In genomic region chr4:186297013-186297645, GRCh38 we compare ENCODE assay signal across 2 cellular contexts.
TF ChIP-seq lines count a peak whose summit lies in the region.

No MANE protein-coding gene starts in this region.

TF ChIP-seq in HCT116, 20 proteins besides CTCF, POLR2A, EP300 and RAD21:
- TF ChIP-seq ATF3 (IDR thresholded peaks at IDR 0.05) (no peak), SIN3A (IDR thresholded peaks at IDR 0.05; ENCODE audit: low read depth) (no peak), ZBTB33 (IDR thresholded peaks at IDR 0.05; ENCODE audit: extremely low read depth, insufficient replicate concordance, low read length) (no peak), YY1 (IDR thresholded peaks at IDR 0.05; ENCODE audit: extremely low read depth, insufficient replicate concordance, low read depth, low read length) (no peak), ZFX (IDR thresholded peaks at IDR 0.05) (no peak), CEBPB (IDR thresholded peaks at IDR 0.05; ENCODE audit: low read depth) (no peak), ZNF274 (IDR thresholded peaks at IDR 0.05; ENCODE audit: low read depth, low read length) (no peak), JUND (IDR thresholded peaks at IDR 0.05) (no peak)

TF ChIP-seq in H1, 55 proteins besides CTCF, POLR2A, EP300 and RAD21:
- TF ChIP-seq SRF (IDR thresholded peaks at IDR 0.05; ENCODE audit: low read depth, low read length), result 0 out of 2 replicates have a peak, but pooled peaks have one; percentile 7
- no peak for TF ChIP-seq ASH2L (IDR thresholded peaks at IDR 0.05; ENCODE audit: low read length)
- TF ChIP-seq NANOG (IDR thresholded peaks at IDR 0.05; ENCODE audit: insufficient read depth, low read depth, low read length, poor library complexity, severe bottlenecking), result no peak
- TF ChIP-seq ATF2 (IDR thresholded peaks at IDR 0.05; ENCODE audit: low read length), result no peak
- TF ChIP-seq HDAC2 (IDR thresholded peaks at IDR 0.05; ENCODE audit: borderline replicate concordance in 1 of 2, low read depth in 2 of 2, low read length in 2 of 2), result no peak
